Comparison of ENCODE assay signal across 30 cellular contexts in the genomic region with DNA sequence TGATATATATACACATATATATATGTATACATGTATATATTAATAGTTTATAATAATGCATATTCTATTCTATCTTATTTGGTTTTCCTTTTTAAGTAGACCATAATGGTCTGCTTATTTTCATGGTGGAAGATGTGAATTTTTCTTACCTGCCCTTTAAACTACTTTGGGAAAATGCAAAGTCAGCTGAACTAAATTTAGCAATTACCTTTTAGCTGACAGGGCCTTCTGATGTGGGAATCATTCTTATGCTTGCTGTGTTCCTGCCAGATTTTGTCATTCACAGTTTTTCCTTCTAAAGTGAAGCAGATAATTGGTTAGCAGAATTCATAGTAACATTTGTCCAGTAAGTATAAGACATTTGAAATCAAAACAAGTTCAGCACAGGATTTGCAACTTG.
"Had no signal": no experiment of that assay in that cellular context is flagged by ENCODE, and none has a peak within 500 bp of the region (broad histone marks: within the 10 kb centered on the region; RNA-seq: fewer than 3 reads in every experiment).

No MANE protein-coding gene starts in this region.

- H3K4me1 Mint-ChIP-seq: neural crest cell had no signal

- H3K27me3 Mint-ChIP-seq: naive thymus-derived CD8-positive, alpha-beta T cell; progenitor cell of endocrine pancreas; stimulated activated naive CD8-positive, alpha-beta T cell treated with anti-CD3 and anti-CD28 coated beads, Interleukin-15, amount 100 ng/mL, for 72 hours had no signal

- H3K9me3 ChIP-seq: lower lobe of right lung, neutrophil, pancreas, transverse colon, upper lobe of right lung, uterus had no signal

- H3K9me3 Mint-ChIP-seq: neural crest cell had no signal

- FAIRE-seq: endometrium, keratinocyte, pancreas had no signal

- H3K4me2 ChIP-seq: smooth muscle cell had no signal

- H3K27ac ChIP-seq: coronary artery, esophagus squamous epithelium, heart right ventricle, lower lobe of right lung, neutrophil, pancreas, suprapubic skin, transverse colon, upper lobe of right lung, uterus had no signal

- H3K27ac Mint-ChIP-seq: progenitor cell of endocrine pancreas; stimulated activated naive CD8-positive, alpha-beta T cell treated with anti-CD3 and anti-CD28 coated beads, Interleukin-15, amount 100 ng/mL, for 72 hours had no signal

- DNase-seq: dermis blood vessel endothelial cell; effector memory CD4-positive, alpha-beta T cell; erythroblast; esophagus squamous epithelium; foreskin melanocyte; glutamatergic neuron; heart right ventricle; hippocampal formation; left ventricle myocardium superior; lower lobe of right lung; naive thymus-derived CD8-positive, alpha-beta T cell; pancreas; stimulated activated CD4-positive, alpha-beta T cell treated with anti-CD3 and anti-CD28 coated beads, Interleukin-12 subunit alpha, Interleukin-12 subunit beta, amount 100 ng/mL, for 4 hours; stimulated activated CD4-positive, alpha-beta T cell treated with anti-CD3 and anti-CD28 coated beads, Interleukin-1b, Interleukin-23, amount 100 ng/mL, for 48 hours; stimulated activated CD4-positive, alpha-beta T cell treated with anti-CD3 and anti-CD28 coated beads, Interleukin-4, amount 100 ng/mL, for 1 hour; stimulated activated CD8-positive, alpha-beta memory T cell treated with anti-CD3 and anti-CD28 coated beads, Interleukin-4, amount 100 ng/mL, for 48 hours; stimulated activated naive CD4-positive, alpha-beta T cell; stimulated activated naive CD8-positive, alpha-beta T cell treated with anti-CD3 and anti-CD28 coated beads, Interleukin-15, amount 100 ng/mL, for 72 hours; transverse colon; upper lobe of right lung; uterus had no signal

- ATAC-seq: heart right ventricle; left ventricle myocardium superior; lower lobe of right lung; naive thymus-derived CD8-positive, alpha-beta T cell; pancreas; sciatic nerve; stimulated activated naive CD8-positive, alpha-beta T cell treated with anti-CD3 and anti-CD28 coated beads, Interleukin-15, amount 100 ng/mL, for 72 hours; upper lobe of right lung had no signal

- H3K27me3 ChIP-seq: esophagus squamous epithelium, heart right ventricle, neutrophil, pancreas, suprapubic skin, transverse colon, upper lobe of right lung, uterus had no signal

- H3K4me3 ChIP-seq: coronary artery, esophagus squamous epithelium, heart right ventricle, lower lobe of right lung, pancreas, smooth muscle cell, suprapubic skin, transverse colon, upper lobe of right lung, uterus had no signal

- H3K4me3 Mint-ChIP-seq: naive thymus-derived CD8-positive, alpha-beta T cell; neural crest cell; stimulated activated naive CD8-positive, alpha-beta T cell treated with anti-CD3 and anti-CD28 coated beads, Interleukin-15, amount 100 ng/mL, for 72 hours had no signal

- H3K4me1 ChIP-seq: esophagus squamous epithelium, heart right ventricle, lower lobe of right lung, pancreas, suprapubic skin, transverse colon, upper lobe of right lung, uterus had no signal

- H3K36me3 ChIP-seq: esophagus squamous epithelium, heart right ventricle, lower lobe of right lung, neutrophil, pancreas, suprapubic skin, transverse colon, upper lobe of right lung, uterus had no signal
